9 cellular contexts compared by ENCODE assay signal in genomic region chr13:33109801-33110200, GRCh38.
DNase-seq lines count a peak whose midpoint lies in the region; ATAC-seq, FAIRE-seq and TF ChIP-seq lines count a peak whose summit lies in the region.
"Had no signal": no experiment of that assay in that cellular context is flagged by ENCODE, and none has a peak within 500 bp of the region (broad histone marks: within the 10 kb centered on the region; RNA-seq: fewer than 3 reads in every experiment).

No MANE protein-coding gene starts in this region.

- H3K9me3 Mint-ChIP-seq in stimulated activated effector memory CD8-positive, alpha-beta T cell treated with anti-CD3 and anti-CD28 coated beads, Interleukin-12 subunit alpha, Interleukin-12 subunit beta, amount 100 ng/mL, for 72 hours = no peaks in the 10 kb centered on the region

- H3K4me3 Mint-ChIP-seq in stimulated activated effector memory CD8-positive, alpha-beta T cell treated with anti-CD3 and anti-CD28 coated beads, Interleukin-12 subunit alpha, Interleukin-12 subunit beta, amount 100 ng/mL, for 72 hours = no peak overlapping the region

- peak; percentile 16 for TF ChIP-seq CTCF in D721Med (IDR thresholded peaks at IDR 0.05; ENCODE audit: insufficient read depth, missing control alignments)
- peak; percentile 21; the same call in 1 of the 2 replicates for TF ChIP-seq CTCF in WI38 (IDR thresholded peaks at IDR 0.05; ENCODE audit: low read depth, low read length)
- no peak for TF ChIP-seq CTCF in lower lobe of right lung (IDR thresholded peaks at IDR 0.05)

- H3K4me1 Mint-ChIP-seq in stimulated activated effector memory CD8-positive, alpha-beta T cell treated with anti-CD3 and anti-CD28 coated beads, Interleukin-12 subunit alpha, Interleukin-12 subunit beta, amount 100 ng/mL, for 72 hours = no peaks in the 10 kb centered on the region

- peaks cover 65% of the 10 kb centered on the region for H3K4me1 ChIP-seq in lower lobe of right lung

- intact Hi-C loops in lower lobe of right lung (cut with DNase I) = no loop called here

- H3K36me3 Mint-ChIP-seq in stimulated activated effector memory CD8-positive, alpha-beta T cell treated with anti-CD3 and anti-CD28 coated beads, Interleukin-12 subunit alpha, Interleukin-12 subunit beta, amount 100 ng/mL, for 72 hours = no peaks in the 10 kb centered on the region

- H3K36me3 ChIP-seq in lower lobe of right lung = peaks cover 91% of the 10 kb centered on the region

- no peak overlapping the region for H3K4me3 ChIP-seq in WI38 (ENCODE audit: low read depth, low read length)
- H3K4me3 ChIP-seq in lower lobe of right lung = no peak overlapping the region

- no peak overlapping the region for H3K27ac Mint-ChIP-seq in stimulated activated effector memory CD8-positive, alpha-beta T cell treated with anti-CD3 and anti-CD28 coated beads, Interleukin-12 subunit alpha, Interleukin-12 subunit beta, amount 100 ng/mL, for 72 hours

- H3K27me3 ChIP-seq in lower lobe of right lung (ENCODE audit: low read depth) = no peaks in the 10 kb centered on the region

- FAIRE-seq in D721Med (lab: Jason Lieb, UNC) = no peak
- FAIRE-seq: TTC549 had no signal

- H3K9me3 ChIP-seq in lower lobe of right lung = no peaks in the 10 kb centered on the region

- no peak for DNase-seq in D721Med (ENCODE audit: insufficient read length, low spot score)
- no peak for DNase-seq in lower lobe of right lung
- DNase-seq in stimulated activated effector memory CD8-positive, alpha-beta T cell treated with anti-CD3 and anti-CD28 coated beads, Interleukin-12 subunit alpha, Interleukin-12 subunit beta, amount 100 ng/mL, for 72 hours (ENCODE audit: low spot score in 2 of 2) = no peak
- no peak for DNase-seq in NCI-H2196 treated with DMSO at 0.1 percent for 48 hours (lab: John Stamatoyannopoulos, UW; ENCODE audit: unreplicated experiment)
- DNase-seq in activated CD8-positive, alpha-beta memory T cell treated with anti-CD3 and anti-CD28 coated beads, Interleukin-2, amount 50 U/mL, for 4 hours = no peak
- DNase-seq in NCI-H1105 (lab: John Stamatoyannopoulos, UW) = no peak

- peak overlapping the region; percentile 12 for H3K27ac ChIP-seq in lower lobe of right lung

- ATAC-seq in GM21390 (IDR thresholded peaks at IDR 0.05; ENCODE audit: unreplicated experiment) = peak; percentile 30
- no peak for ATAC-seq in lower lobe of right lung
- no peak for ATAC-seq in stimulated activated effector memory CD8-positive, alpha-beta T cell treated with anti-CD3 and anti-CD28 coated beads, Interleukin-12 subunit alpha, Interleukin-12 subunit beta, amount 100 ng/mL, for 72 hours
